In the genomic region with DNA sequence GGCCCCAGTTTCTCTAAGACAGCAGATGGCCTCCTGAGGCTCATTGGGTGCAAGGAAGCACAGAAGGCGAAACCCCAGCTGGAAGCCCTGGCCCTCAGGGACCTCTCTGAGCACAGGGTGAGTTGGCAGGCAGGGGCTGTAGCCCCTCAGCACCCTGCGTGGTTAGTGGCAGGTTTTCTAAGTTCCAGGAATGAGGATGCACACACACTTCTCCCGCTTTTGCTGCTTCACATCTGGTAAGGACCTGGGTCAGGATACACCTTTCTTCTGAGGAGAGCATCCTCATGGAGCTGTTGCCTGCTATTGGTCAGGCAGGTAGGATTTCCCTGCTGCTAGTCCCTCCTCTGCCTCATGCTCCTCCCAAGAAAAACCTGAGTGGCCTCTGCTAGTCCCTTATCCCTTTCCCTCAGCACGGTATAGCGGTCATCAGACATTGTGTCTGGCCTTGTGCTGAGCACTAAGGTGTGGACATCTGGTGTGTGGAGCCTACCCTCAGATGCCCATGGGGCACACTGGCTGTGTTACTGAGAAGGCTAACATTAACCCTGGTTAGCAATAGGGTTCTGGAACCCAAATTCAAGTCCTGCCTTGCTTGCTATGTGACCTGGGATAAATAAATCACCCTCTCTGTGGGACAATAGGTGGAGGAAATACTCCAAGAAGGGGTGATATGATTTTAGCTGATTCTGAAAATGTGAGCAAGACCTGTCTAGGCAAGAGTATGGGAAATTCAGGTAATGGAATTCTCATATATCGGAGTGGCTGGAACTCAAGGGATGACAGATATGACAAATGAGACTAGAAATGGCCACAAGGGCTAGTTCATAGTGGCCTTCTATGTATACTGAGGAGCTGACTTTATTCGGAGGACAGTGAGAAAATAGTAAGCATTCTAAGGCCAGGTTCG, we compare ENCODE assay signal across 9 cellular contexts.
DNase-seq lines count a peak whose midpoint lies in the region; ATAC-seq and TF ChIP-seq lines count a peak whose summit lies in the region.
"Had no signal": no experiment of that assay in that cellular context is flagged by ENCODE, and none has a peak within 500 bp of the region (broad histone marks: within the 10 kb centered on the region; RNA-seq: fewer than 3 reads in every experiment).

No MANE protein-coding gene starts in this region.

- no peak overlapping the region for H3K9ac ChIP-seq in muscle layer of colon (ENCODE audit: low read length)

- H3K27me3 ChIP-seq in ACC112 (ENCODE audit: insufficient read depth, low read length): no peaks in the 10 kb centered on the region
- no peaks in the 10 kb centered on the region for H3K27me3 ChIP-seq in muscle layer of colon (ENCODE audit: control insufficient read depth in 1 of 2, insufficient read depth in 2 of 2, low read length in 2 of 2)

- H3K9me3 ChIP-seq in HEK293 (ENCODE audit: control insufficient read depth, insufficient read depth, low read depth, low read length) (no peaks in the 10 kb centered on the region), muscle layer of colon (ENCODE audit: low read length) (no peaks in the 10 kb centered on the region)

- H3K27ac ChIP-seq in ACC112 (ENCODE audit: low read depth, low read length): peak overlapping the region; percentile 95
- H3K27ac ChIP-seq in HEK293 (ENCODE audit: extremely low read depth, low read depth, low read length): no peak overlapping the region
- peak overlapping the region; percentile 87 for H3K27ac ChIP-seq in muscle layer of colon (ENCODE audit: low read depth, low read length)

- ATAC-seq in GM18502 (IDR thresholded peaks at IDR 0.05; ENCODE audit: poor library complexity, unreplicated experiment) (no peak), HG02763 (IDR thresholded peaks at IDR 0.05; ENCODE audit: unreplicated experiment) (no peak), HG02798 (IDR thresholded peaks at IDR 0.05; ENCODE audit: poor library complexity, unreplicated experiment) (no peak)

- CTCF ChIA-PET in HEK293 (lab: Yijun Ruan, JAX): interaction anchor here (1.0 kb wide), 1 partner anchor 76 kb away, joined by 3 read pairs; no protein-coding TSS in a partner anchor

- H3K4me1 ChIP-seq in ACC112 (ENCODE audit: control insufficient read depth, insufficient read depth, low read length, unreplicated experiment) (peaks cover 30% of the 10 kb centered on the region), HEK293 (ENCODE audit: control insufficient read depth, insufficient read depth, low read length) (peaks cover 4% of the 10 kb centered on the region; the same call in 1 of the 2 replicates), muscle layer of colon (ENCODE audit: insufficient read depth, low read length) (peaks cover 22% of the 10 kb centered on the region)

- H2AFZ ChIP-seq in ACC112 (ENCODE audit: low read length, unreplicated experiment): no peak overlapping the region

- no peak for DNase-seq in cardiac fibroblast (ENCODE audit: low read depth in 2 of 2)
- no peak for DNase-seq in Kasumi-1 (lab: John Stamatoyannopoulos, UW)
- DNase-seq: activated gamma-delta T cell had no signal

- H3K4me3 ChIP-seq in ACC112 (ENCODE audit: low read depth, low read length): peak overlapping the region; percentile 75
- H3K4me3 ChIP-seq in HEK293 (ENCODE audit: low read depth, low read length): peak overlapping the region; percentile 63
- H3K4me3 ChIP-seq in cardiac fibroblast (replicated peaks in 1 of 2; ENCODE audit: low read depth in 2 of 2, low read length in 2 of 2): peak overlapping the region; percentile 64 to 71
- H3K4me3 ChIP-seq in muscle layer of colon (ENCODE audit: low read depth in 1 of 2, low read length in 2 of 2): peak overlapping the region in 1 of 2 donors; percentile 80

- H3K36me3 ChIP-seq in ACC112 (ENCODE audit: insufficient read depth, low read length): no peaks in the 10 kb centered on the region
- H3K36me3 ChIP-seq in HEK293 (ENCODE audit: control insufficient read depth in 2 of 2, insufficient read depth in 1 of 2, low read length in 2 of 2): no peaks in the 10 kb centered on the region
- no peaks in the 10 kb centered on the region for H3K36me3 ChIP-seq in muscle layer of colon (ENCODE audit: insufficient read depth, low read length)

- POLR2A ChIA-PET in HEK293 (lab: Yijun Ruan, JAX): no interaction called here

- H3K79me2 ChIP-seq in ACC112 (ENCODE audit: control insufficient read depth, insufficient read depth, low read length, unreplicated experiment): peaks cover 43% of the 10 kb centered on the region

- TF ChIP-seq CTCF in HEK293 (tag by site-specific recombination; IDR thresholded peaks at IDR 0.05) (no peak), cardiac fibroblast (IDR thresholded peaks at IDR 0.05; ENCODE audit: low read depth, low read length) (no peak)

TF ChIP-seq in HEK293, 187 proteins besides CTCF, POLR2A, EP300 and RAD21:
- TF ChIP-seq, protein P1, sequence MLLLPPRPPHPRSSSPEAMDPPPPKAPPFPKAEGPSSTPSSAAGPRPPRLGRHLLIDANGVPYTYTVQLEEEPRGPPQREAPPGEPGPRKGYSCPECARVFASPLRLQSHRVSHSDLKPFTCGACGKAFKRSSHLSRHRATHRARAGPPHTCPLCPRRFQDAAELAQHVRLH (tag by site-specific recombination; IDR thresholded peaks at IDR 0.05): no peak
- TF ChIP-seq ZNF335 (tag by site-specific recombination; conservative IDR thresholded peaks at IDR 0.05): peak; percentile 62; the same call in 1 of the 2 replicates
TF ChIP-seq in HEK293: peak in this region for 1.
